Comparison of ENCODE assay signal across 9 cellular contexts in the genomic region with DNA sequence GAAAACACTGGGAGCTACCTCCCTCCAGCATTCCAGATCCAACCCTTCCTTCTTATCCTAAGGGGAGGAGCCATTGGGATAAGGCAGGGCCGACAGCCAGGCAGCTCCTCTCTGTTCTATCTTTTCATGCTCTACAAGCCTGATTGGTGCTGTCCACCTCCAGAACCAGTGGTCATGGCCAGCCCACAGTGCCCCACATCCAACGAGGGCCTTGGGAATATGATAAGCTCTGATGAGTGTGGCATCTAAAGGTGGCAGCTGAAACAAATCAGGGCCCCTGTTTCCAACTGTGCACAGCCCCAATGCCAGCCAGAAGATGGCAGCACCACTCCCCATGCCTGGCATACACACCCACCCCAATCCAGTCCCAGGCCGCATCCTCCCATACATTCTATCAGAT.
DNase-seq lines count a peak whose midpoint lies in the region; ATAC-seq and TF ChIP-seq lines count a peak whose summit lies in the region.
"Had no signal": no experiment of that assay in that cellular context is flagged by ENCODE, and none has a peak within 500 bp of the region (broad histone marks: within the 10 kb centered on the region; RNA-seq: fewer than 3 reads in every experiment).

No MANE protein-coding gene starts in this region.

- H3K9me3 ChIP-seq in cardiac muscle cell (ENCODE audit: low read depth) (no peaks in the 10 kb centered on the region), Loucy (ENCODE audit: insufficient read depth, low read depth, low read length) (no peaks in the 10 kb centered on the region)

- H3K4me2 ChIP-seq in Loucy (ENCODE audit: low read depth, low read length, poor library complexity, severe bottlenecking), result no peak overlapping the region

- no peak overlapping the region for H3K27ac ChIP-seq in cardiac muscle cell

- peaks cover 5% of the 10 kb centered on the region for H3K9me3 Mint-ChIP-seq in progenitor cell of endocrine pancreas (ENCODE audit: low read depth)
- H3K9me3 Mint-ChIP-seq: activated naive CD8-positive, alpha-beta T cell treated with anti-CD3 and anti-CD28 coated beads, Interleukin-2, amount 10 ng/mL, durations not matched to agents 7 days and 5 days had no signal

- H3K4me3 ChIP-seq in cardiac muscle cell (no peak overlapping the region), Loucy (ENCODE audit: low read length, poor library complexity, severe bottlenecking) (no peak overlapping the region)

- H3K9me2 ChIP-seq in Loucy (replicated peaks; ENCODE audit: low read depth, low read length), result no peaks in the 10 kb centered on the region

- H3K9ac ChIP-seq in Loucy (ENCODE audit: low read depth, low read length, poor library complexity, severe bottlenecking), result no peak overlapping the region

- H3K36me3 Mint-ChIP-seq in progenitor cell of endocrine pancreas (ENCODE audit: insufficient read depth), result no peaks in the 10 kb centered on the region
- H3K36me3 Mint-ChIP-seq: activated naive CD8-positive, alpha-beta T cell treated with anti-CD3 and anti-CD28 coated beads, Interleukin-2, amount 10 ng/mL, durations not matched to agents 7 days and 5 days had no signal

- H3K4me1 ChIP-seq in cardiac muscle cell (ENCODE audit: low read depth), result no peaks in the 10 kb centered on the region
- H3K4me1 ChIP-seq in Loucy (ENCODE audit: insufficient read depth, low read length, poor library complexity, severe bottlenecking), result no peaks in the 10 kb centered on the region

- no peak overlapping the region for H3K4me3 Mint-ChIP-seq in progenitor cell of endocrine pancreas (ENCODE audit: low read depth)
- H3K4me3 Mint-ChIP-seq: activated naive CD8-positive, alpha-beta T cell treated with anti-CD3 and anti-CD28 coated beads, Interleukin-2, amount 10 ng/mL, durations not matched to agents 7 days and 5 days had no signal

- H3K79me2 ChIP-seq in Loucy (ENCODE audit: insufficient read depth, low read length), result no peaks in the 10 kb centered on the region

- ATAC-seq in GM21737 (IDR thresholded peaks at IDR 0.05; ENCODE audit: unreplicated experiment) (no peak), HG03469 (IDR thresholded peaks at IDR 0.05; ENCODE audit: unreplicated experiment) (no peak)

- H4K20me1 ChIP-seq in Loucy (ENCODE audit: insufficient read depth, low read length, poor library complexity, severe bottlenecking), result no peaks in the 10 kb centered on the region

- H3K27me3 ChIP-seq in cardiac muscle cell, result no peaks in the 10 kb centered on the region
- no peaks in the 10 kb centered on the region for H3K27me3 ChIP-seq in Loucy (ENCODE audit: insufficient read depth, low read length, poor library complexity, severe bottlenecking)

- peaks cover 1% of the 10 kb centered on the region for H3K27me3 Mint-ChIP-seq in progenitor cell of endocrine pancreas
- H3K27me3 Mint-ChIP-seq: activated naive CD8-positive, alpha-beta T cell treated with anti-CD3 and anti-CD28 coated beads, Interleukin-2, amount 10 ng/mL, durations not matched to agents 7 days and 5 days had no signal

- intact Hi-C loops in cardiac septum (cut with DNase I), result no loop called here

- no peak overlapping the region for H2AFZ ChIP-seq in Loucy (ENCODE audit: low read length)

- DNase-seq in cardiac muscle cell (ENCODE audit: low read depth in 1 of 2, low spot score in 1 of 2) (peak; percentile 41 to 62), cardiac septum (ENCODE audit: low spot score) (no peak), ecto neural progenitor cell (ENCODE audit: low spot score) (peak; percentile 58), progenitor cell of endocrine pancreas (ENCODE audit: low spot score, unreplicated experiment) (no peak)
- DNase-seq in activated CD4-positive, alpha-beta T cell treated with anti-CD3 and anti-CD28 coated beads for 4 hours, result no peak
- DNase-seq: activated naive CD8-positive, alpha-beta T cell treated with anti-CD3 and anti-CD28 coated beads, Interleukin-2, amount 10 ng/mL, durations not matched to agents 7 days and 5 days had no signal

- no peaks in the 10 kb centered on the region for H3K4me1 Mint-ChIP-seq in progenitor cell of endocrine pancreas (ENCODE audit: low read depth)
- H3K4me1 Mint-ChIP-seq: activated naive CD8-positive, alpha-beta T cell treated with anti-CD3 and anti-CD28 coated beads, Interleukin-2, amount 10 ng/mL, durations not matched to agents 7 days and 5 days had no signal

- H3K27ac Mint-ChIP-seq in progenitor cell of endocrine pancreas, result no peak overlapping the region
- H3K27ac Mint-ChIP-seq: activated naive CD8-positive, alpha-beta T cell treated with anti-CD3 and anti-CD28 coated beads, Interleukin-2, amount 10 ng/mL, durations not matched to agents 7 days and 5 days had no signal

- TF ChIP-seq CTCF in cardiac muscle cell (IDR thresholded peaks at IDR 0.05; ENCODE audit: low read depth, low read length) (peak; percentile 56), Loucy (conservative IDR thresholded peaks at IDR 0.05; ENCODE audit: low read length) (peak; percentile 49), progenitor cell of endocrine pancreas (IDR thresholded peaks at IDR 0.05; ENCODE audit: unreplicated experiment) (peak; percentile 45)

- H3K36me3 ChIP-seq in cardiac muscle cell (no peaks in the 10 kb centered on the region), Loucy (ENCODE audit: insufficient read depth, low read length) (no peaks in the 10 kb centered on the region)

- no peaks in the 10 kb centered on the region for H3F3A ChIP-seq in Loucy (ENCODE audit: low read depth)

Comparison
In these comparisons a context has a peak if more than half of its experiments do, and no peak if none do; other contexts are left out.
1. DNase-seq: peak in cardiac muscle cell (2 of 2) and ecto neural progenitor cell (single experiment); none in cardiac septum (single experiment), progenitor cell of endocrine pancreas (single experiment) and activated CD4-positive, alpha-beta T cell treated with anti-CD3 and anti-CD28 coated beads for 4 hours (0 of 2).
2. Peak in every context shown above with its lines, with median percentiles within 50 percentile points of each other: CTCF ChIP-seq.